Comparison of ENCODE assay signal across 7 cellular contexts in genomic region chr17:19203430-19203829, GRCh38. TPM values are rescaled to one million over a fixed set of nuclear protein-coding genes. Genes with fewer than 3 reads are reported as not detected.
DNase-seq lines count a peak whose midpoint lies in the region; ATAC-seq and TF ChIP-seq lines count a peak whose summit lies in the region.
"Not testable (repeated sequence)": the region's sequence is repeated elsewhere in the genome, so short reads cannot be mapped to it uniquely, and the experiment has no call there.

No MANE protein-coding gene starts in this region.

- not testable (repeated sequence) for H3K9me3 Mint-ChIP-seq in activated naive CD8-positive, alpha-beta T cell treated with anti-CD3 and anti-CD28 coated beads, Interleukin-2, amount 50 U/mL, for 24 hours

- not testable (repeated sequence) for H4K20me1 ChIP-seq in PC-3 (ENCODE audit: low read length)

- not testable (repeated sequence) for H3K36me3 Mint-ChIP-seq in activated naive CD8-positive, alpha-beta T cell treated with anti-CD3 and anti-CD28 coated beads, Interleukin-2, amount 50 U/mL, for 24 hours (ENCODE audit: low read depth)

- not testable (repeated sequence) for H3K4me3 ChIP-seq in PC-3 (ENCODE audit: low read length); gastroesophageal sphincter; heart right ventricle; right lobe of liver; upper lobe of right lung

- CTCF ChIA-PET in PC-3 (lab: Charles Lee): not testable (repeated sequence)

- H3K4me2 ChIP-seq in PC-3 (ENCODE audit: low read length): not testable (repeated sequence)

- not testable (repeated sequence) for BruUV-seq in PC-3 (replicated peaks; lab: Mats Ljungman, UMichigan)

- H3K36me3 ChIP-seq in PC-3 (ENCODE audit: low read depth, low read length); gastroesophageal sphincter; heart right ventricle; right lobe of liver; upper lobe of right lung: not testable (repeated sequence)

- intact Hi-C loops in PC-3 (cut with micrococcal nuclease); heart right ventricle (cut with DNase I); left colon (cut with DNase I, micrococcal nuclease); right lobe of liver (cut with DNase I); upper lobe of right lung (cut with DNase I): not testable (repeated sequence)

- not testable (repeated sequence) for H3F3A ChIP-seq in PC-3 (ENCODE audit: low read length, unreplicated experiment)

- H3K9me2 ChIP-seq in PC-3 (replicated peaks; ENCODE audit: low read length): not testable (repeated sequence)

- H3K4me1 Mint-ChIP-seq in activated naive CD8-positive, alpha-beta T cell treated with anti-CD3 and anti-CD28 coated beads, Interleukin-2, amount 50 U/mL, for 24 hours: not testable (repeated sequence)

- H3K27ac Mint-ChIP-seq in activated naive CD8-positive, alpha-beta T cell treated with anti-CD3 and anti-CD28 coated beads, Interleukin-2, amount 50 U/mL, for 24 hours: not testable (repeated sequence)

- H3K4me3 Mint-ChIP-seq in activated naive CD8-positive, alpha-beta T cell treated with anti-CD3 and anti-CD28 coated beads, Interleukin-2, amount 50 U/mL, for 24 hours: not testable (repeated sequence)

- not testable (repeated sequence) for H3K4me1 ChIP-seq in PC-3 (ENCODE audit: insufficient read depth, low read length); gastroesophageal sphincter; heart right ventricle; right lobe of liver; upper lobe of right lung

- ATAC-seq in PC-3: peak; percentile 38
- peak; percentile 21 for ATAC-seq in activated naive CD8-positive, alpha-beta T cell treated with anti-CD3 and anti-CD28 coated beads, Interleukin-2, amount 50 U/mL, for 24 hours
- ATAC-seq in gastroesophageal sphincter: peak; percentile 19
- peak; percentile 40 to 71 (median 64) for ATAC-seq in heart right ventricle
- peak; percentile 12 for ATAC-seq in left colon
- ATAC-seq in right lobe of liver: peak; percentile 17 to 49 (median 43)
- ATAC-seq in upper lobe of right lung: peak; percentile 38

- not testable (repeated sequence) for H3K9me3 ChIP-seq in PC-3 (ENCODE audit: low read length); gastroesophageal sphincter; heart right ventricle; right lobe of liver; upper lobe of right lung

- not testable (repeated sequence) for H2AFZ ChIP-seq in PC-3 (ENCODE audit: low read length)

- not testable (repeated sequence) for DNase-seq in PC-3; activated naive CD8-positive, alpha-beta T cell treated with anti-CD3 and anti-CD28 coated beads, Interleukin-2, amount 50 U/mL, for 24 hours; heart right ventricle; left colon; right lobe of liver; upper lobe of right lung

- H3K27me3 ChIP-seq in PC-3 (ENCODE audit: low read length); gastroesophageal sphincter; heart right ventricle; right lobe of liver; upper lobe of right lung: not testable (repeated sequence)

- TF ChIP-seq EP300 in gastroesophageal sphincter (IDR thresholded peaks at IDR 0.05): not testable (repeated sequence)

- not testable (repeated sequence) for TF ChIP-seq CTCF in PC-3 (conservative IDR thresholded peaks at IDR 0.05; ENCODE audit: low read depth, low read length); gastroesophageal sphincter (IDR thresholded peaks at IDR 0.05); heart right ventricle (IDR thresholded peaks at IDR 0.05); right lobe of liver (IDR thresholded peaks at IDR 0.05); upper lobe of right lung (IDR thresholded peaks at IDR 0.05)

- H3K9ac ChIP-seq in PC-3 (ENCODE audit: low read length): not testable (repeated sequence)

- TF ChIP-seq POLR2A in gastroesophageal sphincter (IDR thresholded peaks at IDR 0.05); right lobe of liver (IDR thresholded peaks at IDR 0.05): not testable (repeated sequence)

- POLR2A ChIA-PET in PC-3 (lab: Charles Lee; ENCODE audit: unreplicated experiment): not testable (repeated sequence)

- H3K79me2 ChIP-seq in PC-3 (ENCODE audit: low read length): not testable (repeated sequence)

- H3K27me3 Mint-ChIP-seq in activated naive CD8-positive, alpha-beta T cell treated with anti-CD3 and anti-CD28 coated beads, Interleukin-2, amount 50 U/mL, for 24 hours: not testable (repeated sequence)

- H3K27ac ChIP-seq in PC-3 (ENCODE audit: low read length); gastroesophageal sphincter; heart right ventricle; right lobe of liver; upper lobe of right lung: not testable (repeated sequence)

- no CpG with 5 or more reads among the region's 3 CpGs for WGBS in gastroesophageal sphincter (ENCODE audit: low coverage in 1 of 2), 2 donors
- WGBS in heart right ventricle, 2 donors: no CpG with 5 or more reads among the region's 3 CpGs
- no CpG with 5 or more reads among the region's 3 CpGs for WGBS in right lobe of liver (ENCODE audit: insufficient coverage, low coverage, low lambda C conversion rate, missing lambda C conversion rate)

RNA-seq across cellular contexts. Expression of gene EPN2, which starts 33.7 kb away (rescaled TPM):
- total RNA-seq in PC-3 (2014; rRNA removed) (46.4 and 50.6 TPM in 2 replicates), gastroesophageal sphincter (100 to 1,000 TPM in 1 of 4 donors, 10 to 100 TPM in 3; 30.7 to 156 (median 45.1) TPM), heart right ventricle (10 to 100 TPM; 42.7 to 83.1 (median 58.8) TPM), left colon (10 to 100 TPM; 41.0 to 45.9 TPM), right lobe of liver (10 to 100 TPM in 4 of 6 experiments, 1 to 10 TPM in 2; 6.6 to 18.1 (median 11.4) TPM), upper lobe of right lung (54.5 TPM)
- polyA plus RNA-seq in heart right ventricle: 10 to 100 TPM; 20.0 to 27.9 TPM

Comparison
In these comparisons a context has a peak if more than half of its experiments do, and no peak if none do; other contexts are left out.
1. ATAC-seq: peak in every context shown above with its lines; median percentile 64 in heart right ventricle; 43 in right lobe of liver; 38 in PC-3; 38 in upper lobe of right lung; 21 in activated naive CD8-positive, alpha-beta T cell treated with anti-CD3 and anti-CD28 coated beads, Interleukin-2, amount 50 U/mL, for 24 hours; 19 in gastroesophageal sphincter; 12 in left colon.